In the genomic region with DNA sequence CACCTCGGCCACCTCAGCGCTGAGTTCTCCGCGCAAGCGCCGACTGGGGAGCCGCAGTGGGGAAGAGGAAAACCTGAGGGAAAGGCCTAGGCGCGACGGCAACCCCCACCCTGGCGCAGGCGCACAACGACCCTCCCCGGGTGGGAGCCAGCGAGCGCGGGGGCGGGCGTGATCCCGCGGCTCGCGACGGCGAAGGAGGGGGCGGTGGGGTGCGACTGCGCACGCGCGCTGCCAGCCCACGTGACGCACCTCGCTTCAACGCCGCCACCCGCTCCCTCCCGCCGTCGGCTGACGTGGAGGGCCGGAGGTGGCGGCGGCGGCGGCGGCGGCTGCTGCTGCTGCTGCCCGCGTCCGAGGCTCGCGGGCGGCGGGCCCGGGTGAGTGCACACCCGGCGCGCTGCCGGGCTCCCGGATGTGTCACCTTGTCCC, we compare ENCODE assay signal across 1 cellular context.
TF ChIP-seq lines count a peak whose summit lies in the region.

PIGP (minus strand) TSS at position 84 of the 429 bp plus-strand sequence. CDS start 556 bp downstream, outside the sequence.
A gene with protein sequence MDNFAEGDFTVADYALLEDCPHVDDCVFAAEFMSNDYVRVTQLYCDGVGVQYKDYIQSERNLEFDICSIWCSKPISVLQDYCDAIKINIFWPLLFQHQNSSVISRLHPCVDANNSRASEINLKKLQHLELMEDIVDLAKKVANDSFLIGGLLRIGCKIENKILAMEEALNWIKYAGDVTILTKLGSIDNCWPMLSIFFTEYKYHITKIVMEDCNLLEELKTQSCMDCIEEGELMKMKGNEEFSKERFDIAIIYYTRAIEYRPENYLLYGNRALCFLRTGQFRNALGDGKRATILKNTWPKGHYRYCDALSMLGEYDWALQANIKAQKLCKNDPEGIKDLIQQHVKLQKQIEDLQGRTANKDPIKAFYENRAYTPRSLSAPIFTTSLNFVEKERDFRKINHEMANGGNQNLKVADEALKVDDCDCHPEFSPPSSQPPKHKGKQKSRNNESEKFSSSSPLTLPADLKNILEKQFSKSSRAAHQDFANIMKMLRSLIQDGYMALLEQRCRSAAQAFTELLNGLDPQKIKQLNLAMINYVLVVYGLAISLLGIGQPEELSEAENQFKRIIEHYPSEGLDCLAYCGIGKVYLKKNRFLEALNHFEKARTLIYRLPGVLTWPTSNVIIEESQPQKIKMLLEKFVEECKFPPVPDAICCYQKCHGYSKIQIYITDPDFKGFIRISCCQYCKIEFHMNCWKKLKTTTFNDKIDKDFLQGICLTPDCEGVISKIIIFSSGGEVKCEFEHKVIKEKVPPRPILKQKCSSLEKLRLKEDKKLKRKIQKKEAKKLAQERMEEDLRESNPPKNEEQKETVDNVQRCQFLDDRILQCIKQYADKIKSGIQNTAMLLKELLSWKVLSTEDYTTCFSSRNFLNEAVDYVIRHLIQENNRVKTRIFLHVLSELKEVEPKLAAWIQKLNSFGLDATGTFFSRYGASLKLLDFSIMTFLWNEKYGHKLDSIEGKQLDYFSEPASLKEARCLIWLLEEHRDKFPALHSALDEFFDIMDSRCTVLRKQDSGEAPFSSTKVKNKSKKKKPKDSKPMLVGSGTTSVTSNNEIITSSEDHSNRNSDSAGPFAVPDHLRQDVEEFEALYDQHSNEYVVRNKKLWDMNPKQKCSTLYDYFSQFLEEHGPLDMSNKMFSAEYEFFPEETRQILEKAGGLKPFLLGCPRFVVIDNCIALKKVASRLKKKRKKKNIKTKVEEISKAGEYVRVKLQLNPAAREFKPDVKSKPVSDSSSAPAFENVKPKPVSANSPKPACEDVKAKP (N-terminal part only) (plus strand): TSS at position 267 of the 429 bp plus-strand sequence. CDS start 14,004 bp downstream, outside the sequence.

TF ChIP-seq in IMR-90, 13 proteins besides CTCF, POLR2A, EP300 and RAD21:
- no peak for TF ChIP-seq NFE2L2 (IDR thresholded peaks at IDR 0.05; ENCODE audit: low read depth, low read length)
- TF ChIP-seq, protein P1, sequence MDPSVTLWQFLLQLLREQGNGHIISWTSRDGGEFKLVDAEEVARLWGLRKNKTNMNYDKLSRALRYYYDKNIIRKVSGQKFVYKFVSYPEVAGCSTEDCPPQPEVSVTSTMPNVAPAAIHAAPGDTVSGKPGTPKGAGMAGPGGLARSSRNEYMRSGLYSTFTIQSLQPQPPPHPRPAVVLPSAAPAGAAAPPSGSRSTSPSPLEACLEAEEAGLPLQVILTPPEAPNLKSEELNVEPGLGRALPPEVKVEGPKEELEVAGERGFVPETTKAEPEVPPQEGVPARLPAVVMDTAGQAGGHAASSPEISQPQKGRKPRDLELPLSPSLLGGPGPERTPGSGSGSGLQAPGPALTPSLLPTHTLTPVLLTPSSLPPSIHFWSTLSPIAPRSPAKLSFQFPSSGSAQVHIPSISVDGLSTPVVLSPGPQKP (IDR thresholded peaks at IDR 0.05; ENCODE audit: borderline replicate concordance, low read depth, low read length) = no peak
- no peak for TF ChIP-seq MXI1 (IDR thresholded peaks at IDR 0.05; ENCODE audit: borderline replicate concordance, low read depth, low read length)
- TF ChIP-seq MAZ (IDR thresholded peaks at IDR 0.05; ENCODE audit: borderline replicate concordance, low read depth, low read length) = peak; percentile 92
- TF ChIP-seq USF2 (IDR thresholded peaks at IDR 0.05; ENCODE audit: low read depth, low read length) = peak; percentile 98
- no peak for TF ChIP-seq MAFK (IDR thresholded peaks at IDR 0.05; ENCODE audit: low read depth, low read length)
- TF ChIP-seq FOS (IDR thresholded peaks at IDR 0.05; ENCODE audit: low read depth, low read length) = no peak
- no peak for TF ChIP-seq CEBPB (IDR thresholded peaks at IDR 0.05; ENCODE audit: low read depth, low read length)
- no peak for TF ChIP-seq RCOR1 (IDR thresholded peaks at IDR 0.05; ENCODE audit: insufficient replicate concordance, low read length)
- no peak for TF ChIP-seq SMC3 (IDR thresholded peaks at IDR 0.05; ENCODE audit: low read depth, low read length)
